In the genomic region with DNA sequence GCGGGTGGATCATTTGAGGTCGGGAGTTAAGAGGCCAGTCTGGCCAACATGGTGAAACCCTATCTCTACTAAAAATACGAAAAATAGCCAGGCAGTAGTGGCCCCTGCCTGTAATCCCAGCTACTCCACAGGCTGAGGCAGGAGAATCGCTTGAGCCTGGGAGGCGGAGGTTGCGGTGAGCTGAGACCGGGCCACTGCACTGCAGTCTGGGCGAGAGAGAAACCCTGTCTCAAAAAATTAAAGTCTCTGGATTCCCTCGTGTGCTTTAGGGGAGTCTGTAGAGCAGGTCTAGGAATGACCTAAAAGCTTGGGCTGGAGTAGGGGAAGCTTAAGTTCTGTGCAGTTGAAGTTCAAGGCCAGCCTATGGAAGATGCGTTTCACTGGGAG, we compare ENCODE assay signal across 8 cellular contexts. TPM values are rescaled to one million over a fixed set of nuclear protein-coding genes. Genes with fewer than 3 reads are reported as not detected.
DNase-seq lines count a peak whose midpoint lies in the region; ATAC-seq, FAIRE-seq and TF ChIP-seq lines count a peak whose summit lies in the region.

No MANE protein-coding gene starts in this region.

- no peak for DNase-seq in HL-60 (ENCODE audit: low read depth in 1 of 2, low spot score in 1 of 2)
- DNase-seq in stimulated activated naive B cell treated with anti-CD40 and anti-IgM and Interleukin-4, amounts not matched to agents 10 μg/mL and 1 μg/mL and 100 μg/mL, for 72 hours: no peak
- DNase-seq in D721Med (ENCODE audit: insufficient read length, low spot score): no peak
- DNase-seq in SHP77 treated with DMSO at 0.1 percent for 48 hours (lab: John Stamatoyannopoulos, UW): no peak
- DNase-seq in NCI-H2029 treated with DMSO at 0.1 percent for 48 hours (lab: John Stamatoyannopoulos, UW): no peak

- peaks cover 20% of the 10 kb centered on the region for H3K36me3 ChIP-seq in iPS-15b (ENCODE audit: control insufficient read depth, insufficient read depth, low read length)

- no peak for TF ChIP-seq CTCF in HL-60 (IDR thresholded peaks at IDR 0.05; ENCODE audit: insufficient read depth, low read length)
- TF ChIP-seq CTCF in D721Med (IDR thresholded peaks at IDR 0.05; ENCODE audit: insufficient read depth, missing control alignments): no peak

- H3K4me1 Mint-ChIP-seq in activated T-helper 17 cell treated with anti-CD3 and anti-CD28 coated beads, Interleukin-2, amount 50 U/mL, for 72 hours: peaks cover 11% of the 10 kb centered on the region
- peaks cover 20 to 42% of the 10 kb centered on the region in 2 donors for H3K4me1 Mint-ChIP-seq in stimulated activated naive B cell treated with anti-CD40 and anti-IgM and Interleukin-4, amounts not matched to agents 10 μg/mL and 1 μg/mL and 100 μg/mL, for 72 hours

- H3K4me3 ChIP-seq in HL-60 (replicated peaks; ENCODE audit: insufficient read depth, low read length) (peak overlapping the region; percentile 89), iPS-15b (ENCODE audit: low read depth, low read length) (peak overlapping the region; percentile 53)

- no peaks in the 10 kb centered on the region for H3K9me3 Mint-ChIP-seq in activated T-helper 17 cell treated with anti-CD3 and anti-CD28 coated beads, Interleukin-2, amount 50 U/mL, for 72 hours
- peaks cover 0 to 2% of the 10 kb centered on the region in 2 donors for H3K9me3 Mint-ChIP-seq in stimulated activated naive B cell treated with anti-CD40 and anti-IgM and Interleukin-4, amounts not matched to agents 10 μg/mL and 1 μg/mL and 100 μg/mL, for 72 hours

- no peak overlapping the region for H3K27ac ChIP-seq in HL-60 (replicated peaks)

- ATAC-seq in activated T-helper 17 cell treated with anti-CD3 and anti-CD28 coated beads, Interleukin-2, amount 50 U/mL, for 72 hours (replicated peaks): no peak
- no peak for ATAC-seq in stimulated activated naive B cell treated with anti-CD40 and anti-IgM and Interleukin-4, amounts not matched to agents 10 μg/mL and 1 μg/mL and 100 μg/mL, for 72 hours (replicated peaks)
- no peak for ATAC-seq in GM19351 (IDR thresholded peaks at IDR 0.05; ENCODE audit: unreplicated experiment)

- peak overlapping the region; percentile 82 for H3K4me3 Mint-ChIP-seq in activated T-helper 17 cell treated with anti-CD3 and anti-CD28 coated beads, Interleukin-2, amount 50 U/mL, for 72 hours
- H3K4me3 Mint-ChIP-seq in stimulated activated naive B cell treated with anti-CD40 and anti-IgM and Interleukin-4, amounts not matched to agents 10 μg/mL and 1 μg/mL and 100 μg/mL, for 72 hours: peak overlapping the region; percentile 94 to 99

- H3K36me3 Mint-ChIP-seq in activated T-helper 17 cell treated with anti-CD3 and anti-CD28 coated beads, Interleukin-2, amount 50 U/mL, for 72 hours (ENCODE audit: low read depth): peaks cover 47% of the 10 kb centered on the region
- H3K36me3 Mint-ChIP-seq in stimulated activated naive B cell treated with anti-CD40 and anti-IgM and Interleukin-4, amounts not matched to agents 10 μg/mL and 1 μg/mL and 100 μg/mL, for 72 hours: peaks cover 11 to 16% of the 10 kb centered on the region in 2 donors

- H3K27me3 ChIP-seq in HL-60 (ENCODE audit: insufficient read depth, poor library complexity, severe bottlenecking) (peaks cover 3% of the 10 kb centered on the region), iPS-15b (ENCODE audit: control insufficient read depth, insufficient read depth, low read length) (no peaks in the 10 kb centered on the region)

- H3K9me3 ChIP-seq in iPS-15b (ENCODE audit: control insufficient read depth, insufficient read depth, low read length): no peaks in the 10 kb centered on the region

- H3K27ac Mint-ChIP-seq in activated T-helper 17 cell treated with anti-CD3 and anti-CD28 coated beads, Interleukin-2, amount 50 U/mL, for 72 hours: peak overlapping the region; percentile 89
- H3K27ac Mint-ChIP-seq in stimulated activated naive B cell treated with anti-CD40 and anti-IgM and Interleukin-4, amounts not matched to agents 10 μg/mL and 1 μg/mL and 100 μg/mL, for 72 hours: peak overlapping the region; percentile 90

- H3K4me1 ChIP-seq in iPS-15b (ENCODE audit: control insufficient read depth, insufficient read depth, low read length): peaks cover under 1% of the 10 kb centered on the region

- FAIRE-seq in D721Med (lab: Jason Lieb, UNC): no peak

- H3K27me3 Mint-ChIP-seq in activated T-helper 17 cell treated with anti-CD3 and anti-CD28 coated beads, Interleukin-2, amount 50 U/mL, for 72 hours: no peaks in the 10 kb centered on the region
- H3K27me3 Mint-ChIP-seq in stimulated activated naive B cell treated with anti-CD40 and anti-IgM and Interleukin-4, amounts not matched to agents 10 μg/mL and 1 μg/mL and 100 μg/mL, for 72 hours: no peaks in the 10 kb centered on the region

- H3K9ac ChIP-seq in iPS-15b (ENCODE audit: low read depth, low read length): peak overlapping the region; percentile 62

RNA-seq across cellular contexts. Expression of a gene that starts 0.7 kb away (rescaled TPM):
- 10 to 100 TPM in 1 of 2 donors, 1 to 10 TPM in 1; 9.3 to 10.2 TPM for total RNA-seq in activated T-helper 17 cell treated with anti-CD3 and anti-CD28 coated beads, Interleukin-2, amount 50 U/mL, for 72 hours

RNA-seq across cellular contexts. Expression of a gene that starts 13.0 kb away (rescaled TPM):
- 10 to 100 TPM; 39.4 to 52.3 TPM for total RNA-seq in activated T-helper 17 cell treated with anti-CD3 and anti-CD28 coated beads, Interleukin-2, amount 50 U/mL, for 72 hours

RNA-seq across cellular contexts. Expression of a gene that starts 13.0 kb away (rescaled TPM):
- 100 to 1,000 TPM in 1 of 2 donors, 10 to 100 TPM in 1; 73.8 to 134 TPM for total RNA-seq in activated T-helper 17 cell treated with anti-CD3 and anti-CD28 coated beads, Interleukin-2, amount 50 U/mL, for 72 hours

RNA-seq across cellular contexts. Expression of a gene that starts 33.2 kb away (rescaled TPM):
- total RNA-seq in activated T-helper 17 cell treated with anti-CD3 and anti-CD28 coated beads, Interleukin-2, amount 50 U/mL, for 72 hours: under 1 TPM in 1 of 2 donors, not detected in 1; 0.35 TPM

RNA-seq across cellular contexts. Expression of a gene that starts 55.2 kb away (rescaled TPM):
- not detected for total RNA-seq in activated T-helper 17 cell treated with anti-CD3 and anti-CD28 coated beads, Interleukin-2, amount 50 U/mL, for 72 hours
